Comparison of ENCODE assay signal across 8 cellular contexts in genomic region chrX:155086202-155086840, GRCh38.
DNase-seq lines count a peak whose midpoint lies in the region; ATAC-seq and TF ChIP-seq lines count a peak whose summit lies in the region.

No MANE protein-coding gene starts in this region.

- H3K79me2 ChIP-seq in parathyroid adenoma: no peaks in the 10 kb centered on the region

- no peak for TF ChIP-seq POLR2A in erythroblast (IDR thresholded peaks at IDR 0.05; ENCODE audit: low read length)

- H3K9me3 ChIP-seq in parathyroid adenoma (ENCODE audit: control insufficient read depth, low read length): no peaks in the 10 kb centered on the region

- H2AFZ ChIP-seq in parathyroid adenoma: no peak overlapping the region

- H3K4me3 ChIP-seq in parathyroid adenoma (ENCODE audit: low read depth, low read length): no peak overlapping the region

- H3K9ac ChIP-seq in parathyroid adenoma: no peak overlapping the region

- H3K27ac ChIP-seq in parathyroid adenoma: no peak overlapping the region

- H3K27me3 ChIP-seq in parathyroid adenoma (ENCODE audit: control insufficient read depth, insufficient read depth, low read length): no peaks in the 10 kb centered on the region

- H3K4me2 ChIP-seq in parathyroid adenoma (ENCODE audit: low read length): no peak overlapping the region

- H3K4me1 ChIP-seq in parathyroid adenoma: no peaks in the 10 kb centered on the region

- no peaks in the 10 kb centered on the region for H3K36me3 ChIP-seq in parathyroid adenoma (ENCODE audit: control insufficient read depth, insufficient read depth, low read length)

- peak; percentile 32 for TF ChIP-seq CTCF in parathyroid adenoma (IDR thresholded peaks at IDR 0.05)

- ATAC-seq in GM18873 (IDR thresholded peaks at IDR 0.05; ENCODE audit: low FRiP score, unreplicated experiment): no peak

- DNase-seq in AG20443 (ENCODE audit: low spot score) (peak; percentile 34), HCEC 1CT (peak; percentile 1), erythroblast (lab: John Stamatoyannopoulos, UW) (peak; percentile 57 to 75), NCI-H510A treated with DMSO at 0.1 percent for 48 hours (lab: John Stamatoyannopoulos, UW) (no peak)
- DNase-seq in activated CD4-positive, CD25-positive, alpha-beta regulatory T cell treated with anti-CD3 and anti-CD28 coated beads, Interleukin-2, amount 50 U/mL, for 72 hours: peak; percentile 48
- DNase-seq in NK-92 treated with Interleukin-12 subunit alpha and Interleukin-12 subunit beta, amount 100 ng/mL, for 24 hours (lab: John Stamatoyannopoulos, UW): no peak

Comparison
In these comparisons a context has a peak if more than half of its experiments do, and no peak if none do; other contexts are left out.
1. DNase-seq: peak in AG20443 (single experiment), HCEC 1CT (single experiment), activated CD4-positive, CD25-positive, alpha-beta regulatory T cell treated with anti-CD3 and anti-CD28 coated beads, Interleukin-2, amount 50 U/mL, for 72 hours (single experiment) and erythroblast (2 of 2); none in NK-92 treated with Interleukin-12 subunit alpha and Interleukin-12 subunit beta, amount 100 ng/mL, for 24 hours (single experiment) and NCI-H510A treated with DMSO at 0.1 percent for 48 hours (single experiment).